Comparison of ENCODE assay signal across 8 cellular contexts in the genomic region with DNA sequence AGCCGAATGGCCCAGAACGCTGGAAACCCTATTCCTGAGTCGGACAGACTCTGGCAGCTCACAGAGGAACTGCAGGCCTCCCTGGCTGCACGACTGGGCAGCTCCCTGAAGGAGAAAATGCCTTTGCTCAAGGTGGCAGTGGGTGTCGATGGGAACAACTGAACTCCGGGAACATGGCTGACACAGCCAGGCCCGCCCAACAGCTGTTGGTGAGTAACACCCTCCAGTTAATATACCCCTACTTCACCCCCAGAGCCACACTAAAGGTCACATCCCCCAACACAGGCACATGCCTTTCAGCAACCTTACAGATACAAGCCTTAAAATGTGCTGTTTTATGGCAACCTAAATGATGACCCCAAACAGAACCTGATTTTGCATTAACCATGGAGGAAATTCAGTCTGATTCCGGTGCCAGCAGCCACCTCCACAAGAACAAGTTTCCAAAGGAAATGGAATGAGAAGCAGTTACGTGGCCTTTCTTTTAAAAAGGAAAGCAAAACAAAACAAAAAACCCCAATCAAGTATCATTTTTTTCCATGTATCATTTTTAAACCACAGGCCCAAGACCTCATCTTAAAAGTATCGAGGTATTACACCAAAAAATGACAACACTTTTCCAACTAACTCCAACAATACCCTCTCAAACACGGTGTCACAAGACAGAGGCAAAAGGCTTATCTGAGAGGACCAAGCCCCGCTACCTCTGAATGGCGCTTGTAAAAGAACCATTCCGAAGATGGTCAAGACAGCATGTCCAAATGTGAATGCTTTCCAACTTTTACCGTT. TPM values are rescaled to one million over a fixed set of nuclear protein-coding genes. Genes with fewer than 3 reads are reported as not detected.
DNase-seq lines count a peak whose midpoint lies in the region; ATAC-seq and TF ChIP-seq lines count a peak whose summit lies in the region.

No MANE protein-coding gene starts in this region.

- WGBS in heart right ventricle, 2 donors: 3% methylated on average over 15 of the region's 15 CpGs

- H4K20me1 ChIP-seq in PC-3 (ENCODE audit: low read length): no peaks in the 10 kb centered on the region

- peaks cover 6% of the 10 kb centered on the region for H3K36me3 Mint-ChIP-seq in Caco-2 (ENCODE audit: insufficient read depth, unreplicated experiment)
- H3K36me3 Mint-ChIP-seq in activated naive CD8-positive, alpha-beta T cell treated with anti-CD3 and anti-CD28 coated beads, Interleukin-2, amount 10 ng/mL, durations not matched to agents 7 days and 5 days: peaks cover 5% of the 10 kb centered on the region

- no peaks in the 10 kb centered on the region for H3K27me3 Mint-ChIP-seq in Caco-2 (ENCODE audit: insufficient read depth, unreplicated experiment)
- no peaks in the 10 kb centered on the region for H3K27me3 Mint-ChIP-seq in activated naive CD8-positive, alpha-beta T cell treated with anti-CD3 and anti-CD28 coated beads, Interleukin-2, amount 10 ng/mL, durations not matched to agents 7 days and 5 days

- no peak for ATAC-seq in activated naive CD8-positive, alpha-beta T cell treated with anti-CD3 and anti-CD28 coated beads, Interleukin-2, amount 10 ng/mL, durations not matched to agents 7 days and 5 days (ENCODE audit: low read depth)
- ATAC-seq in heart right ventricle: peak in 6 of 8 donors; percentile 21 to 54 (median 34)
- no peak for ATAC-seq in HG03460 (IDR thresholded peaks at IDR 0.05; ENCODE audit: unreplicated experiment)
- no peak for ATAC-seq in GM19351 (IDR thresholded peaks at IDR 0.05; ENCODE audit: unreplicated experiment)
- no peak for ATAC-seq in PC-3

- no peak overlapping the region for H3K27ac Mint-ChIP-seq in Caco-2 (ENCODE audit: unreplicated experiment)
- H3K27ac Mint-ChIP-seq in activated naive CD8-positive, alpha-beta T cell treated with anti-CD3 and anti-CD28 coated beads, Interleukin-2, amount 10 ng/mL, durations not matched to agents 7 days and 5 days: peak overlapping the region; percentile 98

- H3K4me1 ChIP-seq in Caco-2 (no peaks in the 10 kb centered on the region), heart right ventricle (peaks cover 22 to 71% (median 63%) of the 10 kb centered on the region in 9 donors), rectal smooth muscle tissue (ENCODE audit: control insufficient read depth, insufficient read depth, low read length) (peaks cover 37% of the 10 kb centered on the region), PC-3 (ENCODE audit: insufficient read depth, low read length) (peaks cover 6% of the 10 kb centered on the region; the same call in 1 of the 2 replicates)

- H3K9me3 ChIP-seq in Caco-2 (no peaks in the 10 kb centered on the region), heart right ventricle (no peaks in the 10 kb centered on the region), PC-3 (ENCODE audit: low read length) (no peaks in the 10 kb centered on the region)

- peak overlapping the region; percentile 99 to 100 (median 100) for H3K27ac ChIP-seq in heart right ventricle
- H3K27ac ChIP-seq in rectal smooth muscle tissue (ENCODE audit: low read depth, low read length): peak overlapping the region; percentile 100
- no peak overlapping the region for H3K27ac ChIP-seq in PC-3 (ENCODE audit: low read length)

- no peak overlapping the region for H3K4me3 ChIP-seq in Caco-2 (ENCODE audit: low read depth, low read length)
- peak overlapping the region; percentile 69 to 99 (median 78) for H3K4me3 ChIP-seq in heart right ventricle
- peak overlapping the region; percentile 95 for H3K4me3 ChIP-seq in rectal smooth muscle tissue (ENCODE audit: low read length)
- no peak overlapping the region for H3K4me3 ChIP-seq in PC-3 (ENCODE audit: low read length)

- DNase-seq in Caco-2 (no peak), OCI-M1 (lab: John Stamatoyannopoulos, UW) (peak; percentile 83), heart right ventricle (peak; percentile 54 to 64), PC-3 (no peak)
- peak; percentile 48 for DNase-seq in activated naive CD8-positive, alpha-beta T cell treated with anti-CD3 and anti-CD28 coated beads, Interleukin-2, amount 10 ng/mL, durations not matched to agents 7 days and 5 days

- intact Hi-C loops in Caco-2 (cut with micrococcal nuclease; ENCODE audit: unreplicated experiment): no loop called here
- intact Hi-C loops in heart right ventricle (cut with DNase I): loop anchor here in 8 of 10 donors (5.0 to 10.0 kb wide), 8 partner anchors 54 to 1953 kb away; a partner anchor contains a TSS
- intact Hi-C loops in PC-3 (cut with micrococcal nuclease): no loop called here

- POLR2A ChIA-PET in Caco-2 (lab: Charles Lee) (no interaction called here), PC-3 (lab: Charles Lee; ENCODE audit: unreplicated experiment) (no interaction called here)
- POLR2A ChIA-PET in activated naive CD8-positive, alpha-beta T cell treated with anti-CD3 and anti-CD28 coated beads, Interleukin-2, amount 10 ng/mL, durations not matched to agents 7 days and 5 days (lab: Charles Lee): interaction anchor here (1.0 to 3.7 kb wide), 9 partner anchors 7 to 189 kb away, joined by 3 to 52 read pairs (median 5); no protein-coding TSS in a partner anchor

- H3K79me2 ChIP-seq in PC-3 (ENCODE audit: low read length): no peaks in the 10 kb centered on the region

- no peaks in the 10 kb centered on the region for H3K9me3 Mint-ChIP-seq in Caco-2 (ENCODE audit: unreplicated experiment)
- no peaks in the 10 kb centered on the region for H3K9me3 Mint-ChIP-seq in activated naive CD8-positive, alpha-beta T cell treated with anti-CD3 and anti-CD28 coated beads, Interleukin-2, amount 10 ng/mL, durations not matched to agents 7 days and 5 days

- no peaks in the 10 kb centered on the region for H3K36me3 ChIP-seq in Caco-2 (ENCODE audit: control insufficient read depth, insufficient read depth, low read length)
- H3K36me3 ChIP-seq in heart right ventricle: no peaks in the 10 kb centered on the region
- no peaks in the 10 kb centered on the region for H3K36me3 ChIP-seq in rectal smooth muscle tissue (ENCODE audit: control insufficient read depth, insufficient read depth, low read length)
- H3K36me3 ChIP-seq in PC-3 (ENCODE audit: low read depth, low read length): no peaks in the 10 kb centered on the region

- H3K27me3 ChIP-seq in Caco-2 (replicated peaks; ENCODE audit: control insufficient read depth, insufficient read depth, low read length) (no peaks in the 10 kb centered on the region), heart right ventricle (no peaks in the 10 kb centered on the region), rectal smooth muscle tissue (ENCODE audit: control insufficient read depth, insufficient read depth, low read length) (no peaks in the 10 kb centered on the region), PC-3 (ENCODE audit: low read length) (peaks cover 47% of the 10 kb centered on the region)

- H2AFZ ChIP-seq in PC-3 (ENCODE audit: low read length): no peak overlapping the region

- H3K9ac ChIP-seq in rectal smooth muscle tissue (ENCODE audit: low read length) (peak overlapping the region; percentile 98), PC-3 (ENCODE audit: low read length) (no peak overlapping the region)

- TF ChIP-seq CTCF in Caco-2 (IDR thresholded peaks at IDR 0.05; ENCODE audit: insufficient read depth in 1 of 2, low read depth in 1 of 2, low read length in 1 of 2, severe bottlenecking in 1 of 2, unreplicated experiment in 1 of 2) (no peak), heart right ventricle (IDR thresholded peaks at IDR 0.05) (no peak), PC-3 (conservative IDR thresholded peaks at IDR 0.05; ENCODE audit: low read depth, low read length) (no peak)

- H3K4me2 ChIP-seq in PC-3 (ENCODE audit: low read length): no peak overlapping the region

- no peaks in the 10 kb centered on the region for H3F3A ChIP-seq in PC-3 (ENCODE audit: low read length, unreplicated experiment)

- H3K9me2 ChIP-seq in PC-3 (replicated peaks; ENCODE audit: low read length): no peaks in the 10 kb centered on the region

- CTCF ChIA-PET in Caco-2 (lab: Charles Lee) (no interaction called here), PC-3 (lab: Charles Lee) (no interaction called here)

- H3K4me1 Mint-ChIP-seq in Caco-2 (ENCODE audit: low read depth, unreplicated experiment): no peaks in the 10 kb centered on the region
- peaks cover 56% of the 10 kb centered on the region for H3K4me1 Mint-ChIP-seq in activated naive CD8-positive, alpha-beta T cell treated with anti-CD3 and anti-CD28 coated beads, Interleukin-2, amount 10 ng/mL, durations not matched to agents 7 days and 5 days

- BruUV-seq in Caco-2 (replicated peaks; lab: Mats Ljungman, UMichigan): TSS peak; percentile 53
- BruUV-seq in PC-3 (replicated peaks; lab: Mats Ljungman, UMichigan): no TSS peak

- peak overlapping the region; percentile 11 for H3K4me3 Mint-ChIP-seq in Caco-2 (ENCODE audit: unreplicated experiment)
- peak overlapping the region; percentile 93 for H3K4me3 Mint-ChIP-seq in activated naive CD8-positive, alpha-beta T cell treated with anti-CD3 and anti-CD28 coated beads, Interleukin-2, amount 10 ng/mL, durations not matched to agents 7 days and 5 days

RNA-seq across cellular contexts. Expression of a gene that starts 3.1 kb away (rescaled TPM):
- total RNA-seq in Caco-2 (2022): 0.77 and 0.98 TPM in 2 replicates
- 10 to 100 TPM; 16.2 TPM for total RNA-seq in activated naive CD8-positive, alpha-beta T cell treated with anti-CD3 and anti-CD28 coated beads, Interleukin-2, amount 10 ng/mL, durations not matched to agents 7 days and 5 days
- 10 to 100 TPM; 27.3 to 67.4 (median 41.1) TPM for total RNA-seq in heart right ventricle
- 10 to 100 TPM; 27.7 to 31.9 TPM for polyA plus RNA-seq in heart right ventricle
- total RNA-seq in PC-3 (2014; rRNA removed): 0.35 and 0.44 TPM in 2 replicates

Comparison
In these comparisons a context has a peak if more than half of its experiments do, and no peak if none do; other contexts are left out.
1. DNase-seq: peak in OCI-M1 (single experiment), activated naive CD8-positive, alpha-beta T cell treated with anti-CD3 and anti-CD28 coated beads, Interleukin-2, amount 10 ng/mL, durations not matched to agents 7 days and 5 days (single experiment) and heart right ventricle (2 of 2); none in Caco-2 (0 of 2) and PC-3 (single experiment).
2. H3K4me3 ChIP-seq: peak in heart right ventricle (10 of 10) and rectal smooth muscle tissue (single experiment); none in Caco-2 (single experiment) and PC-3 (single experiment).
3. ATAC-seq: peak in heart right ventricle (6 of 8); none in activated naive CD8-positive, alpha-beta T cell treated with anti-CD3 and anti-CD28 coated beads, Interleukin-2, amount 10 ng/mL, durations not matched to agents 7 days and 5 days (single experiment), HG03460 (single experiment), GM19351 (single experiment) and PC-3 (single experiment).
4. intact Hi-C loops: an anchor here in heart right ventricle (5.0 to 10.0 kb wide); none called in Caco-2 and PC-3.